ENCODE assay signal across 13 cellular contexts in the genomic region with DNA sequence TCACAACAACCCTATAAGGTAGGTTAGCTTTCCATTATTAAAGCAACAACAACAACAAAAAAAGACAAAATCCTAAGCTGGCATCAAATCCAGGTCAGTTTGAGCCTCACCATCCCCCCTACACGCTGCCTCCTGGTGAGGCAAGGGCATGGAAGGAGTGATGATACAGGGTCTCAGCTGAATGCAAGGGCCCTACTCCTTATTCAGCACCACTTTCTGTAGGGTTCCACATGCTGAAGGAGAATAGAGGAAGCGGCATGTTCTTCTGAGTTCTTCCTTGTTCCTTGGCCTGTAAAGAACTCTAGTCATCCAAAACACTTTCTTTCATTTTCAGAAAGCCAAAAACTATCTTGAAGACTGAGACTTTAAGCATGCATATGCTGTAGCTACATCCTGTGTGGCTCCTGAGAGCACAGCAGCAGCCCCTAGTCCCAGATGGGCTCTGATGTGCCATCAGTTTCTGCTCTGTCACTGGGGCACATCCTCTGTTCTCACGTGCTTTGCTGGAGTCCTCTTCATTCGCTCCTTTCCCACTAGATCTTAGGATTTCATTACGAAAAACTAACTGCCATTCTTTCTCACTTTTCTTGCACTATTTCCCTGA. TPM values are rescaled to one million over a fixed set of nuclear protein-coding genes. Genes with fewer than 3 reads are reported as not detected.
DNase-seq lines count a peak whose midpoint lies in the region; ATAC-seq and TF ChIP-seq lines count a peak whose summit lies in the region.
"Had no signal": no experiment of that assay in that cellular context is flagged by ENCODE, and none has a peak within 500 bp of the region (broad histone marks: within the 10 kb centered on the region; RNA-seq: fewer than 3 reads in every experiment).

No MANE protein-coding gene starts in this region.

- H3K4me2 ChIP-seq in neural progenitor cell (no peak overlapping the region), osteoblast (ENCODE audit: insufficient read depth, low read length) (no peak overlapping the region)

- H3K27me3 ChIP-seq in neural progenitor cell (peaks cover 13% of the 10 kb centered on the region), osteoblast (ENCODE audit: insufficient read depth, low read length) (peaks cover 19% of the 10 kb centered on the region)
- H3K27me3 ChIP-seq: right lobe of liver had no signal

- TF ChIP-seq CTCF in neural progenitor cell (IDR thresholded peaks at IDR 0.05) (no peak), osteoblast (IDR thresholded peaks at IDR 0.05; ENCODE audit: extremely low read depth, low read depth, low read length) (no peak)

- H3K27ac Mint-ChIP-seq in activated CD4-positive, alpha-beta T cell treated with anti-CD3 and anti-CD28 coated beads, Interleukin-2, amount 10 ng/mL, durations not matched to agents 7 days and 5 days = peak overlapping the region; percentile 16
- peak overlapping the region; percentile 16 for H3K27ac Mint-ChIP-seq in neural progenitor cell
- H3K27ac Mint-ChIP-seq: dendritic cell treated with granulocyte-macrophage colony-stimulating factor and Interleukin-4, amounts not matched to agents 40 ng/mL and 50 ng/mL, for 4 days had no signal

- ATAC-seq in GM21723 (IDR thresholded peaks at IDR 0.05; ENCODE audit: unreplicated experiment) (peak; percentile 85), HG03354 (IDR thresholded peaks at IDR 0.05; ENCODE audit: poor library complexity, severe bottlenecking, unreplicated experiment) (peak; percentile 91)
- ATAC-seq: heart left ventricle, right lobe of liver had no signal

- H3K4me3 ChIP-seq in neural progenitor cell (no peak overlapping the region), osteoblast (ENCODE audit: insufficient read depth, low read length) (no peak overlapping the region)
- H3K4me3 ChIP-seq: heart left ventricle, right lobe of liver had no signal

- H4K20me1 ChIP-seq in neural progenitor cell (ENCODE audit: low read depth) (no peaks in the 10 kb centered on the region), osteoblast (ENCODE audit: insufficient read depth, low read length) (no peaks in the 10 kb centered on the region)

- intact Hi-C loops in head of caudate nucleus (cut with DNase I) = no loop called here

- peak; percentile 44 for DNase-seq in activated CD4-positive, alpha-beta T cell treated with anti-CD3 and anti-CD28 coated beads, Interleukin-2, amount 10 ng/mL, durations not matched to agents 7 days and 5 days
- no peak for DNase-seq in activated CD4-positive, alpha-beta T cell treated with anti-CD3 and anti-CD28 coated beads for 4 hours
- DNase-seq in neural progenitor cell (ENCODE audit: low spot score) (no peak), head of caudate nucleus (no peak), SW480 (ENCODE audit: low spot score) (no peak), osteoblast (ENCODE audit: insufficient read length, low spot score, missing footprints) (no peak)
- DNase-seq: heart left ventricle, NCI-H1092, right lobe of liver had no signal

- peaks cover 43% of the 10 kb centered on the region for H3K4me1 Mint-ChIP-seq in activated CD4-positive, alpha-beta T cell treated with anti-CD3 and anti-CD28 coated beads, Interleukin-2, amount 10 ng/mL, durations not matched to agents 7 days and 5 days
- peaks cover 53% of the 10 kb centered on the region for H3K4me1 Mint-ChIP-seq in neural progenitor cell

- H3F3A ChIP-seq in neural progenitor cell (ENCODE audit: low read depth) = peaks cover 3% of the 10 kb centered on the region

- H3K4me1 ChIP-seq in neural progenitor cell (peaks cover 30% of the 10 kb centered on the region), osteoblast (ENCODE audit: insufficient read depth, low read length) (no peaks in the 10 kb centered on the region)
- H3K4me1 ChIP-seq: right lobe of liver had no signal

- peaks cover 4% of the 10 kb centered on the region for H3K36me3 Mint-ChIP-seq in activated CD4-positive, alpha-beta T cell treated with anti-CD3 and anti-CD28 coated beads, Interleukin-2, amount 10 ng/mL, durations not matched to agents 7 days and 5 days (ENCODE audit: low read depth)
- H3K36me3 Mint-ChIP-seq in neural progenitor cell = peaks cover 28% of the 10 kb centered on the region

- no peak overlapping the region for H3K9ac ChIP-seq in neural progenitor cell

- H3K79me2 ChIP-seq in neural progenitor cell (ENCODE audit: low read depth) (no peaks in the 10 kb centered on the region), osteoblast (ENCODE audit: insufficient read depth, low read length) (no peaks in the 10 kb centered on the region)

- POLR2A ChIA-PET in activated CD4-positive, alpha-beta T cell treated with anti-CD3 and anti-CD28 coated beads, Interleukin-2, amount 10 ng/mL, durations not matched to agents 7 days and 5 days (lab: Charles Lee) = no interaction called here

- H3K36me3 ChIP-seq in neural progenitor cell = no peaks in the 10 kb centered on the region
- H3K36me3 ChIP-seq in osteoblast (ENCODE audit: insufficient read depth, low read length) = no peaks in the 10 kb centered on the region
- H3K36me3 ChIP-seq: heart left ventricle, right lobe of liver had no signal

- CTCF ChIA-PET in activated CD4-positive, alpha-beta T cell treated with anti-CD3 and anti-CD28 coated beads, Interleukin-2, amount 10 ng/mL, durations not matched to agents 7 days and 5 days (lab: Charles Lee) = interaction anchor here (1.0 to 2.1 kb wide), 2 partner anchors 59 to 88 kb away, joined by 3 to 8 read pairs; no protein-coding TSS in a partner anchor

- no peak overlapping the region for H3K4me3 Mint-ChIP-seq in activated CD4-positive, alpha-beta T cell treated with anti-CD3 and anti-CD28 coated beads, Interleukin-2, amount 10 ng/mL, durations not matched to agents 7 days and 5 days
- no peak overlapping the region for H3K4me3 Mint-ChIP-seq in neural progenitor cell
- H3K4me3 Mint-ChIP-seq: dendritic cell treated with granulocyte-macrophage colony-stimulating factor and Interleukin-4, amounts not matched to agents 40 ng/mL and 50 ng/mL, for 4 days had no signal

- no peaks in the 10 kb centered on the region for H3K9me3 Mint-ChIP-seq in activated CD4-positive, alpha-beta T cell treated with anti-CD3 and anti-CD28 coated beads, Interleukin-2, amount 10 ng/mL, durations not matched to agents 7 days and 5 days
- peaks cover 12% of the 10 kb centered on the region for H3K9me3 Mint-ChIP-seq in neural progenitor cell
- H3K9me3 Mint-ChIP-seq: dendritic cell treated with granulocyte-macrophage colony-stimulating factor and Interleukin-4, amounts not matched to agents 40 ng/mL and 50 ng/mL, for 4 days had no signal

- no peaks in the 10 kb centered on the region for H3K9me3 ChIP-seq in neural progenitor cell (ENCODE audit: low read depth)
- no peaks in the 10 kb centered on the region for H3K9me3 ChIP-seq in osteoblast (ENCODE audit: low read depth, low read length)
- H3K9me3 ChIP-seq: heart left ventricle, right lobe of liver had no signal

- H3K27me3 Mint-ChIP-seq in activated CD4-positive, alpha-beta T cell treated with anti-CD3 and anti-CD28 coated beads, Interleukin-2, amount 10 ng/mL, durations not matched to agents 7 days and 5 days = peaks cover 14% of the 10 kb centered on the region
- no peaks in the 10 kb centered on the region for H3K27me3 Mint-ChIP-seq in neural progenitor cell (ENCODE audit: insufficient read depth, low read depth)

- H2AFZ ChIP-seq in neural progenitor cell (replicated peaks) = no peak overlapping the region
- no peak overlapping the region for H2AFZ ChIP-seq in osteoblast (ENCODE audit: low read length)

- no peak overlapping the region for H3K27ac ChIP-seq in neural progenitor cell
- no peak overlapping the region for H3K27ac ChIP-seq in osteoblast (ENCODE audit: low read depth, low read length)
- H3K27ac ChIP-seq: heart left ventricle, right lobe of liver had no signal

RNA-seq across cellular contexts. Expression of a gene that starts 6.2 kb away (rescaled TPM):
- 1 to 10 TPM; 6.8 to 8.4 TPM for total RNA-seq in activated CD4-positive, alpha-beta T cell treated with anti-CD3 and anti-CD28 coated beads, Interleukin-2, amount 10 ng/mL, durations not matched to agents 7 days and 5 days
- 34.3 and 42.1 TPM in 2 replicates for total RNA-seq in neural progenitor cell (ENCODE audit: low replicate concordance)
- total RNA-seq in osteoblast = under 0.01 and 0.36 TPM in 2 replicates
- total RNA-seq: A673 had no signal

RNA-seq across cellular contexts. Expression of a gene that starts 19.9 kb away (rescaled TPM):
- total RNA-seq in activated CD4-positive, alpha-beta T cell treated with anti-CD3 and anti-CD28 coated beads, Interleukin-2, amount 10 ng/mL, durations not matched to agents 7 days and 5 days = under 1 TPM in 1 of 2 experiments, not detected in 1; 0.19 TPM
- 1.2 TPM in 1 of 2 replicates, not detected in the other for total RNA-seq in neural progenitor cell (ENCODE audit: low replicate concordance)
- total RNA-seq in osteoblast = not detected in 2 replicates
- total RNA-seq: A673 had no signal
